19 cellular contexts compared by ENCODE assay signal in genomic region chr11:128902515-128903066, GRCh38. TPM values are rescaled to one million over a fixed set of nuclear protein-coding genes. Genes with fewer than 3 reads are reported as not detected.
DNase-seq lines count a peak whose midpoint lies in the region; ATAC-seq and TF ChIP-seq lines count a peak whose summit lies in the region.
"Had no signal": no experiment of that assay in that cellular context is flagged by ENCODE, and none has a peak within 500 bp of the region (broad histone marks: within the 10 kb centered on the region; RNA-seq: fewer than 3 reads in every experiment).

No MANE protein-coding gene starts in this region.

- H3K9me3 ChIP-seq in endodermal cell (ENCODE audit: control insufficient read depth, low read length): no peaks in the 10 kb centered on the region
- H3K9me3 ChIP-seq: A549, heart left ventricle, neutrophil had no signal

- no peak for TF ChIP-seq CTCF in endodermal cell (conservative IDR thresholded peaks at IDR 0.05)

- no peak overlapping the region for H3K4me3 ChIP-seq in endodermal cell (ENCODE audit: low read length)
- H3K4me3 ChIP-seq: A549, cardiac muscle cell, heart left ventricle had no signal

- no peak overlapping the region for H3K27ac Mint-ChIP-seq in endodermal cell

- H3K4me1 ChIP-seq in endodermal cell (ENCODE audit: control insufficient read depth, insufficient read depth, low read length): peaks cover 13% of the 10 kb centered on the region
- H3K4me1 ChIP-seq: A549 had no signal

- DNase-seq in AG08396 (ENCODE audit: low spot score): peak; percentile 64
- DNase-seq in NCI-H226: peak; percentile 42
- DNase-seq in endodermal cell: peak; percentile 68
- DNase-seq in myocyte (ENCODE audit: low read depth): peak; percentile 66
- DNase-seq in SHP77 treated with DMSO at 0.1 percent for 48 hours (lab: John Stamatoyannopoulos, UW): no peak
- no peak for DNase-seq in SKM-1 (lab: John Stamatoyannopoulos, UW; ENCODE audit: unreplicated experiment)
- DNase-seq: activated gamma-delta T cell, heart left ventricle, MV-4-11, NCI-H2171, small intestine had no signal

- no peak overlapping the region for H3K4me3 Mint-ChIP-seq in endodermal cell

- no peak for ATAC-seq in GM18498 (IDR thresholded peaks at IDR 0.05; ENCODE audit: unreplicated experiment)
- no peak for ATAC-seq in GM21423 (IDR thresholded peaks at IDR 0.05; ENCODE audit: unreplicated experiment)
- ATAC-seq: A549, heart left ventricle had no signal

- H3K27me3 ChIP-seq in endodermal cell (ENCODE audit: control insufficient read depth, insufficient read depth, low read length, poor library complexity, severe bottlenecking): peaks cover 92% of the 10 kb centered on the region

- 22 to 31% methylated on average over 3 to 10 of the region's 10 CpGs for WGBS in endodermal cell (ENCODE audit: insufficient coverage in 1 of 2, insufficient read length in 1 of 2), 2 experiments

- H3K36me3 ChIP-seq in endodermal cell (ENCODE audit: control insufficient read depth, insufficient read depth, low read length): no peaks in the 10 kb centered on the region
- H3K36me3 ChIP-seq: cardiac muscle cell, heart left ventricle, neutrophil had no signal

- H3K4me1 Mint-ChIP-seq in endodermal cell: peaks cover 31% of the 10 kb centered on the region

- H3K9ac ChIP-seq in endodermal cell (ENCODE audit: extremely low read depth, low read length, poor library complexity, severe bottlenecking): no peak overlapping the region

- no peak overlapping the region for H3K27ac ChIP-seq in endodermal cell (ENCODE audit: low read depth, low read length)
- H3K27ac ChIP-seq: A549, cardiac muscle cell, neutrophil had no signal

- no peaks in the 10 kb centered on the region for H3K36me3 Mint-ChIP-seq in endodermal cell (ENCODE audit: low read depth)

- H3K9me3 Mint-ChIP-seq in endodermal cell: peaks cover 2% of the 10 kb centered on the region

- peaks cover 67% of the 10 kb centered on the region for H3K27me3 Mint-ChIP-seq in endodermal cell (ENCODE audit: insufficient read depth)

RNA-seq across cellular contexts. Expression of gene KCNJ5, which starts 11.4 kb away (rescaled TPM):
- total RNA-seq in endodermal cell: 1 to 10 TPM in 1 of 2 donors, under 1 TPM in 1; 0.60 to 1.1 TPM
- polyA plus RNA-seq in endodermal cell (2013, experiment 1 of 2): 0.64 TPM
- 1.2 TPM for polyA plus RNA-seq in endodermal cell (2013, experiment 2 of 2)
- total RNA-seq in myocyte: not detected in 2 replicates
- 0.09 TPM for polyA plus RNA-seq in myocyte (2012)
- total RNA-seq: activated CD8-positive, alpha-beta memory T cell treated with anti-CD3 and anti-CD28 coated beads for 36 hours had no signal

RNA-seq across cellular contexts. Expression of gene KCNJ1, which starts 35.5 kb away (rescaled TPM):
- total RNA-seq in endodermal cell (not detected), myocyte (0.29 TPM in 1 of 2 replicates, not detected in the other)
- polyA plus RNA-seq in endodermal cell (2013, experiment 1 of 2): 0.36 TPM
- polyA plus RNA-seq in endodermal cell (2013, experiment 2 of 2): not detected
- polyA plus RNA-seq in myocyte (2012): not detected
- total RNA-seq: activated CD8-positive, alpha-beta memory T cell treated with anti-CD3 and anti-CD28 coated beads for 36 hours; cardiac muscle cell had no signal
- polyA plus RNA-seq: cardiac muscle cell had no signal

RNA-seq across cellular contexts. Expression of gene TP53AIP1, which starts 40.1 kb away (rescaled TPM):
- not detected for total RNA-seq in endodermal cell
- polyA plus RNA-seq in endodermal cell (2013, experiment 1 of 2): not detected
- 0.12 TPM for polyA plus RNA-seq in endodermal cell (2013, experiment 2 of 2)
- total RNA-seq in myocyte: 0.05 TPM in 1 of 2 replicates, not detected in the other
- 0.06 TPM for polyA plus RNA-seq in myocyte (2012)
- total RNA-seq: activated CD8-positive, alpha-beta memory T cell treated with anti-CD3 and anti-CD28 coated beads for 36 hours; cardiac muscle cell; heart left ventricle; subcutaneous adipose tissue had no signal
- polyA plus RNA-seq: liver had no signal

Comparison
In these comparisons a context has a peak if more than half of its experiments do, and no peak if none do; other contexts are left out.
1. DNase-seq: peak in AG08396 (single experiment), NCI-H226 (single experiment), endodermal cell (single experiment) and myocyte (single experiment); none in SHP77 treated with DMSO at 0.1 percent for 48 hours (single experiment) and SKM-1 (single experiment).